In the genomic region with DNA sequence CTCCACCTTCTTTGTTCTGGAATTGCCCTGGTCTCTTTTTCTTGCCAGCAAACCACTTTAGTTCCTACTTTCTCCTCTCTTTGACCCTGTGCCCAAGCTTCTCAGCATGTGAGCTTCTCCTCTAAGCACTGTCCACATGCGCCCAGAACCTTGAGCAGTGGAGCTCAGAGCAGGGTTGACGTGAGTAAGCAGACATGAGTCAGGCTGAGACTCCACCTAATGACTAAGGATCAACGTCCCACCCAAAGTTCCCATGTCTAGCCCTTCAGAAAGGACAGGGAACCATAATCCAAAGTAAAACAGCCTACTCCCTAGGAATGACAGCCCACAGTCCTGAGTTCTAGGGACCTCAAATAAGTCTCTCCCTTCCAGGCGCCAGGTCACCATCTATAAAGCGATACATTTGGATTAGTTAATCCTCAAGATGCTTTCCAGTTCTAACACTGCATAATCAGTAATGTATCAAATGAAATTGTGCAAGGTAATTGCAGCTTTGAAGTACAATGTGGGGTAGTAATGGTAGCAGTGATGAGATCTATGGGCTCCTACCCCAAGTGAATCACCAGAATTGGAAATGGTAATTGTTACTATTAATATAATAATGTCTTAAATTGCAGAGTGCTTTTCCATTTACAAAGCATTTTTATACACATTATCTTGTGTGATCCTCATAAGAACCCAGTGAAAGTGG, we compare ENCODE assay signal across 13 cellular contexts. TPM values are rescaled to one million over a fixed set of nuclear protein-coding genes. Genes with fewer than 3 reads are reported as not detected.
DNase-seq lines count a peak whose midpoint lies in the region; ATAC-seq and TF ChIP-seq lines count a peak whose summit lies in the region.
"Had no signal": no experiment of that assay in that cellular context is flagged by ENCODE, and none has a peak within 500 bp of the region (broad histone marks: within the 10 kb centered on the region; RNA-seq: fewer than 3 reads in every experiment).

No MANE protein-coding gene starts in this region.

- peaks cover 2% of the 10 kb centered on the region for H3K27me3 Mint-ChIP-seq in activated CD4-positive, alpha-beta T cell treated with anti-CD3 and anti-CD28 coated beads for 36 hours

- no peak overlapping the region for H2AFZ ChIP-seq in PC-9

- no peaks in the 10 kb centered on the region for H3K9me2 ChIP-seq in PC-9 (ENCODE audit: insufficient read depth)

- H3K9me3 ChIP-seq in PC-9 (ENCODE audit: insufficient read depth, low read depth) (no peaks in the 10 kb centered on the region), esophagus squamous epithelium (no peaks in the 10 kb centered on the region)

- no peak for ATAC-seq in activated CD4-positive, alpha-beta T cell treated with anti-CD3 and anti-CD28 coated beads for 36 hours
- ATAC-seq in GM18858 (IDR thresholded peaks at IDR 0.05; ENCODE audit: unreplicated experiment), result no peak

- peaks cover 2% of the 10 kb centered on the region for H3K9me3 Mint-ChIP-seq in activated CD4-positive, alpha-beta T cell treated with anti-CD3 and anti-CD28 coated beads for 36 hours (ENCODE audit: low read depth)

- H4K20me1 ChIP-seq in PC-9 (ENCODE audit: insufficient read depth), result no peaks in the 10 kb centered on the region

- no peak for TF ChIP-seq POLR2A in esophagus squamous epithelium (IDR thresholded peaks at IDR 0.05)

- no peak overlapping the region for H3K9ac ChIP-seq in rectal smooth muscle tissue (ENCODE audit: low read length)

- no TSS peak for BruUV-seq in PC-9 (replicated peaks; lab: Mats Ljungman, UMichigan)

- CTCF ChIA-PET in PC-9 (lab: Charles Lee), result interaction anchor here (0.6 kb wide), 1 partner anchor 9 kb away, joined by 3 read pairs; no protein-coding TSS in a partner anchor
- CTCF ChIA-PET in activated CD4-positive, alpha-beta T cell treated with anti-CD3 and anti-CD28 coated beads for 36 hours (lab: Charles Lee), result no interaction called here

- H3K27me3 ChIP-seq in PC-9 (ENCODE audit: insufficient read depth, low read depth) (no peaks in the 10 kb centered on the region), esophagus squamous epithelium (no peaks in the 10 kb centered on the region), rectal smooth muscle tissue (ENCODE audit: control insufficient read depth, insufficient read depth, low read length) (no peaks in the 10 kb centered on the region)
- H3K27me3 ChIP-seq: cardiac muscle cell had no signal

- H3K27ac ChIP-seq in PC-9, result peak overlapping the region; percentile 77
- peak overlapping the region; percentile 60 to 79 (median 69) for H3K27ac ChIP-seq in esophagus squamous epithelium
- H3K27ac ChIP-seq in rectal smooth muscle tissue (ENCODE audit: low read depth, low read length), result peak overlapping the region; percentile 38
- H3K27ac ChIP-seq: cardiac muscle cell, HL-60 had no signal

- no peaks in the 10 kb centered on the region for H3K79me2 ChIP-seq in PC-9 (ENCODE audit: low read depth)

- TF ChIP-seq CTCF in PC-9 (conservative IDR thresholded peaks at IDR 0.05) (no peak), esophagus squamous epithelium (IDR thresholded peaks at IDR 0.05) (no peak)

- H3K4me3 ChIP-seq in PC-9 (no peak overlapping the region), esophagus squamous epithelium (no peak overlapping the region), rectal smooth muscle tissue (ENCODE audit: low read length) (no peak overlapping the region)
- H3K4me3 ChIP-seq: cardiac muscle cell had no signal

- intact Hi-C loops in PC-9 (cut with micrococcal nuclease; ENCODE audit: unreplicated experiment), result no loop called here
- intact Hi-C loops in esophagus squamous epithelium (cut with DNase I), result no loop called here
- intact Hi-C loops in activated CD4-positive, alpha-beta T cell treated with anti-CD3 and anti-CD28 coated beads for 36 hours (cut with DNase I, micrococcal nuclease), result no loop called here

- peak; percentile 93 for DNase-seq in Daoy (ENCODE audit: low read depth)
- DNase-seq in PC-9, result peak; percentile 34 to 80
- DNase-seq in esophagus squamous epithelium (lab: John Stamatoyannopoulos, UW), result no peak
- no peak for DNase-seq in DMS53 treated with DMSO at 0.1 percent for 48 hours (lab: John Stamatoyannopoulos, UW; ENCODE audit: unreplicated experiment)
- DNase-seq in activated CD4-positive, alpha-beta T cell treated with anti-CD3 and anti-CD28 coated beads for 36 hours, result no peak
- no peak for DNase-seq in midbrain (lab: John Stamatoyannopoulos, UW)
- DNase-seq: activated CD4-positive, alpha-beta T cell treated with anti-CD3 and anti-CD28 coated beads for 4 hours; left cardiac atrium; NCI-H526 treated with DMSO at 0.1 percent for 48 hours had no signal

- POLR2A ChIA-PET in PC-9 (lab: Charles Lee; ENCODE audit: unreplicated experiment), result no interaction called here
- POLR2A ChIA-PET in activated CD4-positive, alpha-beta T cell treated with anti-CD3 and anti-CD28 coated beads for 36 hours (lab: Charles Lee), result no interaction called here

- no peaks in the 10 kb centered on the region for H3K4me1 Mint-ChIP-seq in activated CD4-positive, alpha-beta T cell treated with anti-CD3 and anti-CD28 coated beads for 36 hours

- H3K36me3 Mint-ChIP-seq in activated CD4-positive, alpha-beta T cell treated with anti-CD3 and anti-CD28 coated beads for 36 hours (ENCODE audit: low read depth), result no peaks in the 10 kb centered on the region

- H3F3A ChIP-seq in PC-9 (ENCODE audit: insufficient read depth, low read depth), result peaks cover 24% of the 10 kb centered on the region

- H3K4me3 Mint-ChIP-seq in activated CD4-positive, alpha-beta T cell treated with anti-CD3 and anti-CD28 coated beads for 36 hours, result no peak overlapping the region

- H3K4me2 ChIP-seq in PC-9, result peak overlapping the region; percentile 53

- H3K36me3 ChIP-seq in PC-9 (ENCODE audit: low read depth) (no peaks in the 10 kb centered on the region), esophagus squamous epithelium (no peaks in the 10 kb centered on the region), rectal smooth muscle tissue (ENCODE audit: control insufficient read depth, insufficient read depth, low read length) (no peaks in the 10 kb centered on the region)
- H3K36me3 ChIP-seq: cardiac muscle cell had no signal

- H3K4me1 ChIP-seq in PC-9 (replicated peaks; ENCODE audit: insufficient read depth), result peaks cover 35% of the 10 kb centered on the region
- peaks cover 14 to 44% (median 28%) of the 10 kb centered on the region in 3 donors for H3K4me1 ChIP-seq in esophagus squamous epithelium
- H3K4me1 ChIP-seq in rectal smooth muscle tissue (ENCODE audit: control insufficient read depth, insufficient read depth, low read length), result peaks cover 23% of the 10 kb centered on the region

- 18 to 65% methylated on average over 2 to 4 of the region's 5 CpGs for WGBS in esophagus squamous epithelium, 2 donors

- no peak overlapping the region for H3K27ac Mint-ChIP-seq in activated CD4-positive, alpha-beta T cell treated with anti-CD3 and anti-CD28 coated beads for 36 hours

RNA-seq across cellular contexts. Expression of a gene that starts 44.5 kb away (rescaled TPM):
- total RNA-seq in Daoy (2014; rRNA removed; shearing (Covaris generic)), result 28.8 and 32.8 TPM in 2 replicates
- total RNA-seq in PC-9 (2021) (0.68 and 0.70 TPM in 2 replicates), esophagus squamous epithelium (10 to 100 TPM in 3 of 4 donors, 1 to 10 TPM in 1; 7.5 to 74.2 (median 18.0) TPM)
- total RNA-seq in activated CD4-positive, alpha-beta T cell treated with anti-CD3 and anti-CD28 coated beads for 36 hours, result under 1 TPM in 1 of 2 experiments, not detected in 1; 0.18 TPM

Comparison
In these comparisons a context has a peak if more than half of its experiments do, and no peak if none do; other contexts are left out.
1. DNase-seq: peak in Daoy (single experiment) and PC-9 (2 of 2); none in esophagus squamous epithelium (single experiment), DMS53 treated with DMSO at 0.1 percent for 48 hours (single experiment), activated CD4-positive, alpha-beta T cell treated with anti-CD3 and anti-CD28 coated beads for 36 hours (single experiment) and midbrain (single experiment).
2. Peak in every context shown above with its lines, with median percentiles within 50 percentile points of each other: H3K27ac ChIP-seq.